8 cellular contexts compared by ENCODE assay signal in genomic region chr10:103367782-103368518, GRCh38. TPM values are rescaled to one million over a fixed set of nuclear protein-coding genes. Genes with fewer than 3 reads are reported as not detected.
A peak's percentile ranks its signal among the peaks of the same experiment; 100 is the strongest.
DNase-seq lines count a peak whose midpoint lies in the region; ATAC-seq and TF ChIP-seq lines count a peak whose summit lies in the region.

Gene TAF5, plus strand, starts transcription at chr10:103367976. Its CDS starts 14 bp downstream, at chr10:103367990.

- H3K27ac ChIP-seq in C4-2B: peak within 1 kb of the TSS; percentile 94
- peak within 1 kb of the TSS; percentile 74 to 93 for H3K27ac ChIP-seq in coronary artery

- H3K27ac Mint-ChIP-seq in activated CD4-positive, alpha-beta T cell treated with anti-CD3 and anti-CD28 coated beads, Interleukin-2, amount 10 ng/mL, durations not matched to agents 7 days and 5 days: peak within 1 kb of the TSS; percentile 94

- no peaks in the 10 kb centered on the region for H3K27me3 Mint-ChIP-seq in activated CD4-positive, alpha-beta T cell treated with anti-CD3 and anti-CD28 coated beads, Interleukin-2, amount 10 ng/mL, durations not matched to agents 7 days and 5 days

- CTCF ChIA-PET in activated CD4-positive, alpha-beta T cell treated with anti-CD3 and anti-CD28 coated beads, Interleukin-2, amount 10 ng/mL, durations not matched to agents 7 days and 5 days (lab: Charles Lee): interaction anchor here (0.6 to 2.2 kb wide), 9 partner anchors 11 to 974 kb away, joined by 3 to 7 read pairs (median 4); partner anchors contain the start of gene CALHM2

- peak within 1 kb of the TSS; percentile 91 for H3K4me3 Mint-ChIP-seq in activated CD4-positive, alpha-beta T cell treated with anti-CD3 and anti-CD28 coated beads, Interleukin-2, amount 10 ng/mL, durations not matched to agents 7 days and 5 days

- peaks cover 2% of the 10 kb centered on the region for H3K9me3 Mint-ChIP-seq in activated CD4-positive, alpha-beta T cell treated with anti-CD3 and anti-CD28 coated beads, Interleukin-2, amount 10 ng/mL, durations not matched to agents 7 days and 5 days

- H3K4me1 Mint-ChIP-seq in activated CD4-positive, alpha-beta T cell treated with anti-CD3 and anti-CD28 coated beads, Interleukin-2, amount 10 ng/mL, durations not matched to agents 7 days and 5 days: peaks cover 26% of the 10 kb centered on the region

- DNase-seq in NCI-H69 (lab: John Stamatoyannopoulos, UW): peak; percentile 95
- peak; percentile 95 for DNase-seq in activated CD4-positive, alpha-beta T cell treated with anti-CD3 and anti-CD28 coated beads, Interleukin-2, amount 10 ng/mL, durations not matched to agents 7 days and 5 days
- peak; percentile 93 for DNase-seq in coronary artery (ENCODE audit: low spot score)
- DNase-seq in left colon: peak; percentile 92
- peak; percentile 76 to 77 for DNase-seq in stimulated activated CD4-positive, alpha-beta T cell treated with anti-CD3 and anti-CD28 coated beads, Interleukin-1b, Interleukin-23, amount 100 ng/mL, for 4 hours (ENCODE audit: low read depth in 2 of 2)

- H3K36me3 Mint-ChIP-seq in activated CD4-positive, alpha-beta T cell treated with anti-CD3 and anti-CD28 coated beads, Interleukin-2, amount 10 ng/mL, durations not matched to agents 7 days and 5 days (ENCODE audit: low read depth): peaks cover 9% of the 10 kb centered on the region

- H3K4me3 ChIP-seq in coronary artery: peak within 1 kb of the TSS; percentile 99

- TF ChIP-seq CTCF in C4-2B (conservative IDR thresholded peaks at IDR 0.05) (no peak), coronary artery (IDR thresholded peaks at IDR 0.05) (no peak)

- intact Hi-C loops in left colon (cut with DNase I, micrococcal nuclease): no loop called here

- POLR2A ChIA-PET in activated CD4-positive, alpha-beta T cell treated with anti-CD3 and anti-CD28 coated beads, Interleukin-2, amount 10 ng/mL, durations not matched to agents 7 days and 5 days (lab: Charles Lee): interaction anchor here (0.6 kb wide), 1 partner anchor 1553 kb away, joined by 5 read pairs; no protein-coding TSS in a partner anchor

- ATAC-seq in GM19372 (IDR thresholded peaks at IDR 0.05; ENCODE audit: low read depth, unreplicated experiment) (peak; percentile 55), HG03521 (IDR thresholded peaks at IDR 0.05; ENCODE audit: unreplicated experiment) (peak; percentile 64), left colon (peak; percentile 75)

RNA-seq across cellular contexts. Expression of gene TAF5, which starts in this region (rescaled TPM):
- 10 to 100 TPM; 13.2 to 15.1 TPM for total RNA-seq in activated CD4-positive, alpha-beta T cell treated with anti-CD3 and anti-CD28 coated beads, Interleukin-2, amount 10 ng/mL, durations not matched to agents 7 days and 5 days
- 1 to 10 TPM; 4.3 to 4.5 TPM for total RNA-seq in left colon

Comparison
In these comparisons a context has a peak if more than half of its experiments do, and no peak if none do; other contexts are left out.
1. Peak in every context shown above with its lines: DNase-seq, ATAC-seq, H3K4me3 ChIP-seq and H3K27ac ChIP-seq.